ENCODE assay signal across 8 cellular contexts in the genomic region with DNA sequence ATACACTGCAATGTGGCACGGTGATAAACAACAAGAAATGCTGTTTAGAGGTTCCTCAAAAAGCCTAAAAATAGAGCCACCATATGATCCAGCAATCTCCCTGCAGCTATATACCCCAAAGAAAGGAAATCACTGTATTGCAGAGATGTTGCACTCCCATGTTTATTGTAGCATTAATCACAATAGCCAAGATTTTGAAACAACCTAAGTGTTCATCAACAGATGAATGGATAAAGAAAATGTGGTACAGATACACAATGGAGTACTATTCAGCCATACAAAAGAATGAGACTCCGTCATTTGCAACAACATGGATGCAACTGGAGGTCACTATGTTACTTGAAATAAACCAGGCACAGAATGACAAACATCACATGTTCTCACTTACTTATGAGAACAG.
"Had no signal": no experiment of that assay in that cellular context is flagged by ENCODE, and none has a peak within 500 bp of the region (broad histone marks: within the 10 kb centered on the region; RNA-seq: fewer than 3 reads in every experiment).

No MANE protein-coding gene starts in this region.

- ATAC-seq: GM12878 had no signal

- DNase-seq: GDM1, GF-D8 had no signal

- H3K4me3 ChIP-seq: GM12878 had no signal

- FAIRE-seq: G401.6, GM12878, GM12891, GM12892, GM18507, GM19239 had no signal
